ENCODE assay signal across 34 cellular contexts in genomic region chr12:34371050-34371449, GRCh38.
"Had no signal": no experiment of that assay in that cellular context is flagged by ENCODE, and none has a peak within 500 bp of the region (broad histone marks: within the 10 kb centered on the region; RNA-seq: fewer than 3 reads in every experiment).

No MANE protein-coding gene starts in this region.

- DNase-seq: Karpas-422, Kasumi-1, MG63, MM.1S, MV-4-11, NCI-H1048, NCI-H1092, NCI-H1092 treated with DMSO at 0.1 percent for 48 hours, NCI-H1105, NCI-H1105 treated with DMSO at 0.1 percent for 48 hours, NCI-H1417, NCI-H1417 treated with DMSO at 0.1 percent for 48 hours, NCI-H1436, NCI-H1436 treated with DMSO at 0.1 percent for 48 hours, NCI-H146, NCI-H1694, NCI-H1694 treated with DMSO at 0.1 percent for 48 hours, NCI-H187, NCI-H187 treated with DMSO at 0.1 percent for 48 hours, NCI-H1930, NCI-H2029, NCI-H2029 treated with DMSO at 0.1 percent for 48 hours, NCI-H2081, NCI-H2081 treated with DMSO at 0.1 percent for 48 hours, NCI-H2107, NCI-H2171, NCI-H2171 treated with DMSO at 0.1 percent for 48 hours, NCI-H2227 treated with DMSO at 0.1 percent for 48 hours, NCI-H226, NCI-H345, NCI-H446, NCI-H446 treated with DMSO at 0.1 percent for 48 hours, NCI-H510A, NCI-H510A treated with DMSO at 0.1 percent for 48 hours had no signal

- H3K36me3 ChIP-seq: MG63 had no signal

- H3K4me3 ChIP-seq: MG63 had no signal

- H3K9me3 ChIP-seq: MG63 had no signal
